ENCODE assay signal across 1 cellular context in the genomic region with DNA sequence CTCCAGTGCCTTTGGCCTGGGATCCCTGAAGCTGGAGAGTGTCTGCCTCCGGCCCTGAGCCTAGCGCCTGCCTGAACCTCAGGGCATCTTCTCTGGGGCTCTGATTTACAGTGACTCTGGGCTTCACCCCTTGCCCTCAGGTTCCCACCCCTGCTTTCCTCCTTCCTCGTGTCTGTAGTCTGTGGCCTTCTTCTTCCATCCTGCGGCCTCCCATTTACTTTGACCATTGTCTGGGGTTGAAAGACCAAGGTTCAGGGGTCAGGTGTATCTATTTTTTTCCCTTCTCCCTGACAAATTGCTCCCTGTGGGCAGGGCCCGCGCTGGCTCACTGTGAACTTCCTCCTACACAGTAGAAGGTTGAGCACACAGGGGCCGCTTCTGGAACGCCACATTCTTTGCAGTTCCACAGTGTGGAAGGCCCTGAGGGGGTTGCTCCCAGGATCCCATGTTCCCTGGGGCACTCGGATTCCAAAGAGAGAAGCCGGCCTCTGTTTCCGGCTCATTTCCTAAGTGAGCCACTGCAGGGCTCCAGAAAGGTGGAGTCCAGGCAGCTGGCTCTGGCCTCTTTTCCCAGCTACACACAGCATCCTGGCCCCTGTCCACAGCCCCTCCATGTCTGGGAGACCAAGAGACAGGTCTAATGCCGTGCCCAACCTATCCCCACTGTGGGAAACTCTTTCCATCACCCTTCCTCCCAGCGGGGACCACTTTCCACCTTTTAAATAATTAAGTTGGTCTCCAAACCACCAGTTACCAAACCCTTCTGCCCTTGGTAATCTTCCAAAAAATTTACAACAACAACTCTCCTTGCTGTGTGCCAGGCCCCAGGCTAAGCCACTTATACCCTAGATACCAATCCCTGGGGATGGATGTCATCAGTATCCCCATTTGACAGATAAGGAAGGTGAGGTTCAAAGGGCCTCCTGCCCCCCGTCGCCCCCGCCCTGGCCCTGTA.
A peak's percentile ranks its signal among the peaks of the same experiment; 100 is the strongest.
TF ChIP-seq lines count a peak whose summit lies in the region.

No MANE protein-coding gene starts in this region.

TF ChIP-seq in HepG2, 621 proteins besides CTCF, POLR2A, EP300 and RAD21 (continued from another document and continues in another):
- TF ChIP-seq SIN3B (IDR thresholded peaks at IDR 0.05; ENCODE audit: low read length), result no peak
- TF ChIP-seq, protein P1, sequence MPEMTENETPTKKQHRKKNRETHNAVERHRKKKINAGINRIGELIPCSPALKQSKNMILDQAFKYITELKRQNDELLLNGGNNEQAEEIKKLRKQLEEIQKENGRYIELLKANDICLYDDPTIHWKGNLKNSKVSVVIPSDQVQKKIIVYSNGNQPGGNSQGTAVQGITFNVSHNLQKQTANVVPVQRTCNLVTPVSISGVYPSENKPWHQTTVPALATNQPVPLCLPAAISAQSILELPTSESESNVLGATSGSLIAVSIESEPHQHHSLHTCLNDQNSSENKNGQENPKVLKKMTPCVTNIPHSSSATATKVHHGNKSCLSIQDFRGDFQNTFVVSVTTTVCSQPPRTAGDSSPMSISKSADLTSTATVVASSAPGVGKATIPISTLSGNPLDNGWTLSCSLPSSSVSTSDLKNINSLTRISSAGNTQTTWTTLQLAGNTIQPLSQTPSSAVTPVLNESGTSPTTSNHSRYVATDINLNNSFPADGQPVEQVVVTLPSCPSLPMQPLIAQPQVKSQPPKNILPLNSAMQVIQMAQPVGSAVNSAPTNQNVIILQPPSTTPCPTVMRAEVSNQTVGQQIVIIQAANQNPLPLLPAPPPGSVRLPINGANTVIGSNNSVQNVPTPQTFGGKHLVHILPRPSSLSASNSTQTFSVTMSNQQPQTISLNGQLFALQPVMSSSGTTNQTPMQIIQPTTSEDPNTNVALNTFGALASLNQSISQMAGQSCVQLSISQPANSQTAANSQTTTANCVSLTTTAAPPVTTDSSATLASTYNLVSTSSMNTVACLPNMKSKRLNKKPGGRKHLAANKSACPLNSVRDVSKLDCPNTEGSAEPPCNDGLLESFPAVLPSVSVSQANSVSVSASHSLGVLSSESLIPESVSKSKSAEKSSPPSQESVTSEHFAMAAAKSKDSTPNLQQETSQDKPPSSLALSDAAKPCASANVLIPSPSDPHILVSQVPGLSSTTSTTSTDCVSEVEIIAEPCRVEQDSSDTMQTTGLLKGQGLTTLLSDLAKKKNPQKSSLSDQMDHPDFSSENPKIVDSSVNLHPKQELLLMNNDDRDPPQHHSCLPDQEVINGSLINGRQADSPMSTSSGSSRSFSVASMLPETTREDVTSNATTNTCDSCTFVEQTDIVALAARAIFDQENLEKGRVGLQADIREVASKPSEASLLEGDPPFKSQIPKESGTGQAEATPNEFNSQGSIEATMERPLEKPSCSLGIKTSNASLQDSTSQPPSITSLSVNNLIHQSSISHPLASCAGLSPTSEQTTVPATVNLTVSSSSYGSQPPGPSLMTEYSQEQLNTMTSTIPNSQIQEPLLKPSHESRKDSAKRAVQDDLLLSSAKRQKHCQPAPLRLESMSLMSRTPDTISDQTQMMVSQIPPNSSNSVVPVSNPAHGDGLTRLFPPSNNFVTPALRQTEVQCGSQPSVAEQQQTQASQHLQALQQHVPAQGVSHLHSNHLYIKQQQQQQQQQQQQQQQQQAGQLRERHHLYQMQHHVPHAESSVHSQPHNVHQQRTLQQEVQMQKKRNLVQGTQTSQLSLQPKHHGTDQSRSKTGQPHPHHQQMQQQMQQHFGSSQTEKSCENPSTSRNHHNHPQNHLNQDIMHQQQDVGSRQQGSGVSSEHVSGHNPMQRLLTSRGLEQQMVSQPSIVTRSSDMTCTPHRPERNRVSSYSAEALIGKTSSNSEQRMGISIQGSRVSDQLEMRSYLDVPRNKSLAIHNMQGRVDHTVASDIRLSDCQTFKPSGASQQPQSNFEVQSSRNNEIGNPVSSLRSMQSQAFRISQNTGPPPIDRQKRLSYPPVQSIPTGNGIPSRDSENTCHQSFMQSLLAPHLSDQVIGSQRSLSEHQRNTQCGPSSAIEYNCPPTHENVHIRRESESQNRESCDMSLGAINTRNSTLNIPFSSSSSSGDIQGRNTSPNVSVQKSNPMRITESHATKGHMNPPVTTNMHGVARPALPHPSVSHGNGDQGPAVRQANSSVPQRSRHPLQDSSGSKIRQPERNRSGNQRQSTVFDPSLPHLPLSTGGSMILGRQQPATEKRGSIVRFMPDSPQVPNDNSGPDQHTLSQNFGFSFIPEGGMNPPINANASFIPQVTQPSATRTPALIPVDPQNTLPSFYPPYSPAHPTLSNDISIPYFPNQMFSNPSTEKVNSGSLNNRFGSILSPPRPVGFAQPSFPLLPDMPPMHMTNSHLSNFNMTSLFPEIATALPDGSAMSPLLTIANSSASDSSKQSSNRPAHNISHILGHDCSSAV (CRISPR knock-in tag; IDR thresholded peaks at IDR 0.05; ENCODE audit: borderline replicate concordance), result no peak
- TF ChIP-seq ZNF121 (CRISPR knock-in tag; IDR thresholded peaks at IDR 0.05), result no peak
- no peak for TF ChIP-seq MTA3 (CRISPR knock-in tag; IDR thresholded peaks at IDR 0.05)
- TF ChIP-seq, protein P2, sequence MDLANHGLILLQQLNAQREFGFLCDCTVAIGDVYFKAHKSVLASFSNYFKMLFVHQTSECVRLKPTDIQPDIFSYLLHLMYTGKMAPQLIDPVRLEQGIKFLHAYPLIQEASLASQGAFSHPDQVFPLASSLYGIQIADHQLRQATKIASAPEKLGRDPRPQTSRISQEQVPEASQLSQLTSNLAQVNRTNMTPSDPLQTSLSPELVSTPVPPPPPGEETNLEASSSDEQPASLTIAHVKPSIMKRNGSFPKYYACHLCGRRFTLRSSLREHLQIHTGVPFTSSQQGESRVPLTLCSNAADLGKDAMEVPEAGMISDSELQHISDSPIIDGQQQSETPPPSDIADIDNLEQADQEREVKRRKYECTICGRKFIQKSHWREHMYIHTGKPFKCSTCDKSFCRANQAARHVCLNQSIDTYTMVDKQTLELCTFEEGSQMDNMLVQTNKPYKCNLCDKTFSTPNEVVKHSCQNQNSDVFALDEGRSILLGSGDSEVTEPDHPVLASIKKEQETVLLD (CRISPR knock-in tag; IDR thresholded peaks at IDR 0.05; ENCODE audit: low read depth), result no peak
- TF ChIP-seq NFIC (IDR thresholded peaks at IDR 0.05; ENCODE audit: low read length), result no peak
- TF ChIP-seq ZNF501 (CRISPR knock-in tag; IDR thresholded peaks at IDR 0.05), result no peak; the same call in 1 of the 2 replicates
- no peak for TF ChIP-seq NFKB2 (CRISPR knock-in tag; IDR thresholded peaks at IDR 0.05; ENCODE audit: borderline replicate concordance)
- TF ChIP-seq, protein P3, sequence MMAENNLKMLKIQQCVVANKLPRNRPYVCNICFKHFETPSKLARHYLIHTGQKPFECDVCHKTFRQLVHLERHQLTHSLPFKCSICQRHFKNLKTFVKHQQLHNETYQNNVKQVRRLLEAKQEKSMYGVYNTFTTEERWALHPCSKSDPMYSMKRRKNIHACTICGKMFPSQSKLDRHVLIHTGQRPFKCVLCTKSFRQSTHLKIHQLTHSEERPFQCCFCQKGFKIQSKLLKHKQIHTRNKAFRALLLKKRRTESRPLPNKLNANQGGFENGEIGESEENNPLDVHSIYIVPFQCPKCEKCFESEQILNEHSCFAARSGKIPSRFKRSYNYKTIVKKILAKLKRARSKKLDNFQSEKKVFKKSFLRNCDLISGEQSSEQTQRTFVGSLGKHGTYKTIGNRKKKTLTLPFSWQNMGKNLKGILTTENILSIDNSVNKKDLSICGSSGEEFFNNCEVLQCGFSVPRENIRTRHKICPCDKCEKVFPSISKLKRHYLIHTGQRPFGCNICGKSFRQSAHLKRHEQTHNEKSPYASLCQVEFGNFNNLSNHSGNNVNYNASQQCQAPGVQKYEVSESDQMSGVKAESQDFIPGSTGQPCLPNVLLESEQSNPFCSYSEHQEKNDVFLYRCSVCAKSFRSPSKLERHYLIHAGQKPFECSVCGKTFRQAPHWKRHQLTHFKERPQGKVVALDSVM (CRISPR knock-in tag; IDR thresholded peaks at IDR 0.05), result peak; percentile 69
- TF ChIP-seq PTBP1 (IDR thresholded peaks at IDR 0.05; ENCODE audit: low read depth, low read length, poor library complexity, severe bottlenecking), result no peak
- no peak for TF ChIP-seq LCORL (IDR thresholded peaks at IDR 0.05)
- TF ChIP-seq LCORL (CRISPR knock-in tag; IDR thresholded peaks at IDR 0.05), result 0 out of 2 replicates have a peak, but pooled peaks have one; percentile 52
- no peak for TF ChIP-seq GMEB2 (CRISPR knock-in tag; IDR thresholded peaks at IDR 0.05; ENCODE audit: low read depth)
- TF ChIP-seq, protein P4, sequence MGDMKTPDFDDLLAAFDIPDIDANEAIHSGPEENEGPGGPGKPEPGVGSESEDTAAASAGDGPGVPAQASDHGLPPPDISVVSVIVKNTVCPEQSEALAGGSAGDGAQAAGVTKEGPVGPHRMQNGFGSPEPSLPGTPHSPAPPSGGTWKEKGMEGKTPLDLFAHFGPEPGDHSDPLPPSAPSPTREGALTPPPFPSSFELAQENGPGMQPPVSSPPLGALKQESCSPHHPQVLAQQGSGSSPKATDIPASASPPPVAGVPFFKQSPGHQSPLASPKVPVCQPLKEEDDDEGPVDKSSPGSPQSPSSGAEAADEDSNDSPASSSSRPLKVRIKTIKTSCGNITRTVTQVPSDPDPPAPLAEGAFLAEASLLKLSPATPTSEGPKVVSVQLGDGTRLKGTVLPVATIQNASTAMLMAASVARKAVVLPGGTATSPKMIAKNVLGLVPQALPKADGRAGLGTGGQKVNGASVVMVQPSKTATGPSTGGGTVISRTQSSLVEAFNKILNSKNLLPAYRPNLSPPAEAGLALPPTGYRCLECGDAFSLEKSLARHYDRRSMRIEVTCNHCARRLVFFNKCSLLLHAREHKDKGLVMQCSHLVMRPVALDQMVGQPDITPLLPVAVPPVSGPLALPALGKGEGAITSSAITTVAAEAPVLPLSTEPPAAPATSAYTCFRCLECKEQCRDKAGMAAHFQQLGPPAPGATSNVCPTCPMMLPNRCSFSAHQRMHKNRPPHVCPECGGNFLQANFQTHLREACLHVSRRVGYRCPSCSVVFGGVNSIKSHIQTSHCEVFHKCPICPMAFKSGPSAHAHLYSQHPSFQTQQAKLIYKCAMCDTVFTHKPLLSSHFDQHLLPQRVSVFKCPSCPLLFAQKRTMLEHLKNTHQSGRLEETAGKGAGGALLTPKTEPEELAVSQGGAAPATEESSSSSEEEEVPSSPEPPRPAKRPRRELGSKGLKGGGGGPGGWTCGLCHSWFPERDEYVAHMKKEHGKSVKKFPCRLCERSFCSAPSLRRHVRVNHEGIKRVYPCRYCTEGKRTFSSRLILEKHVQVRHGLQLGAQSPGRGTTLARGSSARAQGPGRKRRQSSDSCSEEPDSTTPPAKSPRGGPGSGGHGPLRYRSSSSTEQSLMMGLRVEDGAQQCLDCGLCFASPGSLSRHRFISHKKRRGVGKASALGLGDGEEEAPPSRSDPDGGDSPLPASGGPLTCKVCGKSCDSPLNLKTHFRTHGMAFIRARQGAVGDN (CRISPR knock-in tag; IDR thresholded peaks at IDR 0.05), result peak; percentile 64
- no peak for TF ChIP-seq NRL (CRISPR knock-in tag; IDR thresholded peaks at IDR 0.05; ENCODE audit: borderline replicate concordance)
- TF ChIP-seq SOX6 (IDR thresholded peaks at IDR 0.05), result no peak
- TF ChIP-seq SOX6 (CRISPR knock-in tag; IDR thresholded peaks at IDR 0.05), result peak; percentile 76
- TF ChIP-seq GATAD1 (CRISPR knock-in tag; IDR thresholded peaks at IDR 0.05), result no peak
- TF ChIP-seq AKAP8 (CRISPR knock-in tag; IDR thresholded peaks at IDR 0.05), result no peak
- peak; percentile 24; the same call in 1 of the 2 replicates for TF ChIP-seq TAF1 (CRISPR knock-in tag; IDR thresholded peaks at IDR 0.05)
- peak; percentile 14; the same call in 1 of the 2 replicates for TF ChIP-seq RXRB (CRISPR knock-in tag; IDR thresholded peaks at IDR 0.05; ENCODE audit: borderline replicate concordance)
- TF ChIP-seq, protein P5, sequence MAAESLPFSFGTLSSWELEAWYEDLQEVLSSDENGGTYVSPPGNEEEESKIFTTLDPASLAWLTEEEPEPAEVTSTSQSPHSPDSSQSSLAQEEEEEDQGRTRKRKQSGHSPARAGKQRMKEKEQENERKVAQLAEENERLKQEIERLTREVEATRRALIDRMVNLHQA (CRISPR knock-in tag; IDR thresholded peaks at IDR 0.05), result no peak
- TF ChIP-seq BRCA1 (CRISPR knock-in tag; IDR thresholded peaks at IDR 0.05), result no peak
- TF ChIP-seq FOXK1 (CRISPR knock-in tag; IDR thresholded peaks at IDR 0.05; ENCODE audit: borderline replicate concordance, low read depth), result no peak
- TF ChIP-seq U2AF2 (IDR thresholded peaks at IDR 0.05; ENCODE audit: low read depth, low read length), result no peak
- TF ChIP-seq ZNF225 (CRISPR knock-in tag; IDR thresholded peaks at IDR 0.05), result no peak
- TF ChIP-seq ZNF556 (CRISPR knock-in tag; IDR thresholded peaks at IDR 0.05; ENCODE audit: borderline replicate concordance), result no peak
- no peak for TF ChIP-seq CENPT (CRISPR knock-in tag; IDR thresholded peaks at IDR 0.05; ENCODE audit: low read depth)
- 0 out of 2 replicates have a peak, but pooled peaks have one; percentile 32 for TF ChIP-seq MIER2 (CRISPR knock-in tag; IDR thresholded peaks at IDR 0.05)
- TF ChIP-seq, protein P6, sequence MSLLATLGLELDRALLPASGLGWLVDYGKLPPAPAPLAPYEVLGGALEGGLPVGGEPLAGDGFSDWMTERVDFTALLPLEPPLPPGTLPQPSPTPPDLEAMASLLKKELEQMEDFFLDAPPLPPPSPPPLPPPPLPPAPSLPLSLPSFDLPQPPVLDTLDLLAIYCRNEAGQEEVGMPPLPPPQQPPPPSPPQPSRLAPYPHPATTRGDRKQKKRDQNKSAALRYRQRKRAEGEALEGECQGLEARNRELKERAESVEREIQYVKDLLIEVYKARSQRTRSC (CRISPR knock-in tag; IDR thresholded peaks at IDR 0.05; ENCODE audit: low read depth), result no peak
- TF ChIP-seq HDAC6 (IDR thresholded peaks at IDR 0.05; ENCODE audit: low read depth, low read length), result no peak
- TF ChIP-seq, protein P7, sequence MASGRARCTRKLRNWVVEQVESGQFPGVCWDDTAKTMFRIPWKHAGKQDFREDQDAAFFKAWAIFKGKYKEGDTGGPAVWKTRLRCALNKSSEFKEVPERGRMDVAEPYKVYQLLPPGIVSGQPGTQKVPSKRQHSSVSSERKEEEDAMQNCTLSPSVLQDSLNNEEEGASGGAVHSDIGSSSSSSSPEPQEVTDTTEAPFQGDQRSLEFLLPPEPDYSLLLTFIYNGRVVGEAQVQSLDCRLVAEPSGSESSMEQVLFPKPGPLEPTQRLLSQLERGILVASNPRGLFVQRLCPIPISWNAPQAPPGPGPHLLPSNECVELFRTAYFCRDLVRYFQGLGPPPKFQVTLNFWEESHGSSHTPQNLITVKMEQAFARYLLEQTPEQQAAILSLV (CRISPR knock-in tag; IDR thresholded peaks at IDR 0.05; ENCODE audit: borderline replicate concordance), result no peak
- no peak for TF ChIP-seq MAFK (conservative IDR thresholded peaks at IDR 0.05 in 1 of 2, IDR thresholded peaks at IDR 0.05 in 1 of 2; ENCODE audit: low read length in 2 of 2)
